27 cellular contexts compared by ENCODE assay signal in genomic region chr15:74730619-74731316, GRCh38. TPM values are rescaled to one million over a fixed set of nuclear protein-coding genes. Genes with fewer than 3 reads are reported as not detected.
DNase-seq lines count a peak whose midpoint lies in the region; ATAC-seq, FAIRE-seq and TF ChIP-seq lines count a peak whose summit lies in the region.
"Had no signal": no experiment of that assay in that cellular context is flagged by ENCODE, and none has a peak within 500 bp of the region (broad histone marks: within the 10 kb centered on the region; RNA-seq: fewer than 3 reads in every experiment).

No MANE protein-coding gene starts in this region.

- intact Hi-C loops in right lobe of liver (cut with DNase I) = no loop called here

- H3K36me3 ChIP-seq in right lobe of liver = no peaks in the 10 kb centered on the region
- no peaks in the 10 kb centered on the region for H3K36me3 ChIP-seq in small intestine (ENCODE audit: control insufficient read depth in 2 of 2, insufficient read depth in 2 of 2, low read length in 2 of 2)

- no peaks in the 10 kb centered on the region; the same call in 1 of the 2 replicates for H3K9me3 Mint-ChIP-seq in WTC11
- H3K9me3 Mint-ChIP-seq: CD4-positive, alpha-beta T cell had no signal

- TF ChIP-seq POLR2A in right lobe of liver (IDR thresholded peaks at IDR 0.05) = no peak

- H3K4me1 ChIP-seq in right lobe of liver = peaks cover 0 to 60% (median 22%) of the 10 kb centered on the region in 4 donors
- H3K4me1 ChIP-seq in small intestine (ENCODE audit: control insufficient read depth in 2 of 2, insufficient read depth in 1 of 2, low read depth in 1 of 2, low read length in 1 of 2) = peaks cover 0 to 4% of the 10 kb centered on the region in 2 donors

- POLR2A ChIA-PET in WTC11 (lab: Charles Lee) = interaction anchor here (0.6 kb wide), 1 partner anchor 17 kb away, joined by 4 read pairs; no protein-coding TSS in a partner anchor

- no peak overlapping the region for H3K4me3 Mint-ChIP-seq in WTC11
- H3K4me3 Mint-ChIP-seq: CD4-positive, alpha-beta T cell had no signal

- 31% methylated on average over 4 of the region's 7 CpGs for whole genome bisulfite sequencing in right lobe of liver (ENCODE audit: insufficient coverage, low coverage, low lambda C conversion rate, missing lambda C conversion rate)
- 71 to 72% (median 71%) methylated on average over 7 of the region's 7 CpGs for WGBS in small intestine, 3 donors

- CTCF ChIA-PET in WTC11 (lab: Charles Lee) = interaction anchor here (0.9 to 1.6 kb wide), 2 partner anchors 38 to 40 kb away, joined by 4 to 6 read pairs; no protein-coding TSS in a partner anchor

- H3K27ac ChIP-seq in right lobe of liver (peak overlapping the region in 2 of 3 donors; percentile 44 to 68), small intestine (ENCODE audit: low read depth in 1 of 2, low read length in 1 of 2) (no peak overlapping the region)

- H3K4me3 ChIP-seq in right lobe of liver (no peak overlapping the region), small intestine (ENCODE audit: low read depth in 1 of 2, low read length in 2 of 2) (no peak overlapping the region)

- DNase-seq in HuH-7 (ENCODE audit: low spot score) (peak; percentile 90), WTC11 (ENCODE audit: low spot score) (no peak), right lobe of liver (peak; percentile 33 to 78 (median 70)), small intestine (peak; percentile 50), OCI-M1 (lab: John Stamatoyannopoulos, UW) (no peak), Ammon's horn (ENCODE audit: low spot score) (no peak)
- no peak for DNase-seq in stimulated activated CD4-positive, alpha-beta T cell treated with anti-CD3 and anti-CD28 coated beads, Interleukin-4, amount 100 ng/mL, for 24 hours
- DNase-seq: CD4-positive, alpha-beta T cell; DMS153; GOT3; HCEC 1CT; Kasumi-1; NCI-H1417; NCI-H1694 treated with DMSO at 0.1 percent for 48 hours; NCI-H2081 treated with DMSO at 0.1 percent for 48 hours; NCI-H2171 treated with DMSO at 0.1 percent for 48 hours; NCI-H526; PC-3; Right ventricle myocardium superior had no signal

- no peaks in the 10 kb centered on the region for H3K36me3 Mint-ChIP-seq in WTC11

- no peak overlapping the region for H3K27ac Mint-ChIP-seq in WTC11
- H3K27ac Mint-ChIP-seq: CD4-positive, alpha-beta T cell had no signal

- H3K9me3 ChIP-seq in right lobe of liver = no peaks in the 10 kb centered on the region
- no peaks in the 10 kb centered on the region for H3K9me3 ChIP-seq in small intestine (ENCODE audit: control insufficient read depth, low read depth)

- peaks cover 4% of the 10 kb centered on the region for H3K4me1 Mint-ChIP-seq in WTC11

- H3K27me3 ChIP-seq in right lobe of liver = no peaks in the 10 kb centered on the region
- peaks cover 0 to 7% of the 10 kb centered on the region in 2 donors for H3K27me3 ChIP-seq in small intestine (ENCODE audit: control insufficient read depth in 2 of 2, insufficient read depth in 2 of 2, low read length in 2 of 2)

- FAIRE-seq in small intestine (lab: Jason Lieb, UNC) = no peak
- FAIRE-seq: G401.6, GM18507 had no signal

- ATAC-seq in WTC11 = no peak
- peak; percentile 58 to 80 (median 70) for ATAC-seq in right lobe of liver
- ATAC-seq: PC-3 had no signal

- H3K27me3 Mint-ChIP-seq in WTC11 (ENCODE audit: low read depth) = peaks cover 87% of the 10 kb centered on the region

- TF ChIP-seq CTCF in WTC11 (IDR thresholded peaks at IDR 0.05) (no peak), right lobe of liver (IDR thresholded peaks at IDR 0.05) (no peak)

TF ChIP-seq in WTC11, 78 proteins besides CTCF, POLR2A, EP300 and RAD21:
- TF ChIP-seq PRDM15 (CRISPR knock-in tag; IDR thresholded peaks at IDR 0.05) (no peak), GABPB1 (CRISPR knock-in tag; IDR thresholded peaks at IDR 0.05) (peak; percentile 63; the same call in 1 of the 2 replicates), ATF6 (CRISPR knock-in tag; IDR thresholded peaks at IDR 0.05) (no peak), CDX4 (CRISPR knock-in tag; IDR thresholded peaks at IDR 0.05; ENCODE audit: borderline replicate concordance) (no peak), ELF4 (CRISPR knock-in tag; IDR thresholded peaks at IDR 0.05; ENCODE audit: low read depth) (no peak), JUN (CRISPR knock-in tag; IDR thresholded peaks at IDR 0.05) (no peak), ZNF512 (CRISPR knock-in tag; IDR thresholded peaks at IDR 0.05; ENCODE audit: borderline replicate concordance) (no peak)

RNA-seq across cellular contexts. Expression of gene CYP1A1, which starts 5.4 kb away (rescaled TPM):
- 0.21 to 0.26 TPM (median 0.23 TPM) in 3 replicates for total RNA-seq in WTC11 (2021)
- total RNA-seq in right lobe of liver = 10 to 100 TPM in 1 of 6 experiments, 1 to 10 TPM in 4, under 1 TPM in 1; 0.31 to 12.5 (median 2.9) TPM
- 10 to 100 TPM in 1 of 3 donors, under 1 TPM in 1, not detected in 1; 0.66 to 13.2 TPM for polyA plus RNA-seq in small intestine
- total RNA-seq: CD4-positive, alpha-beta T cell; MCF 10A had no signal
- polyA plus RNA-seq: BJ had no signal

RNA-seq across cellular contexts. Expression of gene CYP1A2, which starts 17.9 kb away (rescaled TPM):
- total RNA-seq in WTC11 (2021) (0.07 TPM in 1 of 3 replicates, not detected in the others), right lobe of liver (100 to 1,000 TPM in 2 of 6 experiments, 10 to 100 TPM in 2, 1 to 10 TPM in 1, under 1 TPM in 1; 0.81 to 235 (median 65.0) TPM)
- polyA plus RNA-seq in small intestine = not detected
- total RNA-seq: A673; CD4-positive, alpha-beta T cell; Daoy; MCF 10A; PC-3; Right ventricle myocardium superior; RPMI7951; SK-MEL-5 had no signal
- polyA plus RNA-seq: BJ had no signal

RNA-seq across cellular contexts. Expression of gene EDC3, which starts 34.9 kb away (rescaled TPM):
- 45.6 to 54.7 TPM (median 50.6 TPM) in 3 replicates for total RNA-seq in WTC11 (2021)
- total RNA-seq in right lobe of liver = 10 to 100 TPM; 10.9 to 16.2 (median 11.8) TPM
- 10 to 100 TPM; 13.5 to 25.5 (median 16.9) TPM for polyA plus RNA-seq in small intestine

RNA-seq across cellular contexts. Expression of gene CSK, which starts 51.1 kb away (rescaled TPM):
- total RNA-seq in WTC11 (2021) (55.1 to 55.9 TPM (median 55.3 TPM) in 3 replicates), right lobe of liver (10 to 100 TPM; 22.2 to 50.9 (median 32.7) TPM)
- polyA plus RNA-seq in small intestine = 10 to 100 TPM; 39.4 to 76.8 (median 47.4) TPM

Comparison
In these comparisons a context has a peak if more than half of its experiments do, and no peak if none do; other contexts are left out.
1. DNase-seq: peak in HuH-7 (single experiment), right lobe of liver (3 of 3) and small intestine (single experiment); none in WTC11 (single experiment), OCI-M1 (single experiment), Ammon's horn (single experiment) and stimulated activated CD4-positive, alpha-beta T cell treated with anti-CD3 and anti-CD28 coated beads, Interleukin-4, amount 100 ng/mL, for 24 hours (single experiment).
2. H3K27ac ChIP-seq: peak in right lobe of liver (2 of 3); none in small intestine (0 of 2).